Comparison of ENCODE assay signal across 25 cellular contexts in the genomic region with DNA sequence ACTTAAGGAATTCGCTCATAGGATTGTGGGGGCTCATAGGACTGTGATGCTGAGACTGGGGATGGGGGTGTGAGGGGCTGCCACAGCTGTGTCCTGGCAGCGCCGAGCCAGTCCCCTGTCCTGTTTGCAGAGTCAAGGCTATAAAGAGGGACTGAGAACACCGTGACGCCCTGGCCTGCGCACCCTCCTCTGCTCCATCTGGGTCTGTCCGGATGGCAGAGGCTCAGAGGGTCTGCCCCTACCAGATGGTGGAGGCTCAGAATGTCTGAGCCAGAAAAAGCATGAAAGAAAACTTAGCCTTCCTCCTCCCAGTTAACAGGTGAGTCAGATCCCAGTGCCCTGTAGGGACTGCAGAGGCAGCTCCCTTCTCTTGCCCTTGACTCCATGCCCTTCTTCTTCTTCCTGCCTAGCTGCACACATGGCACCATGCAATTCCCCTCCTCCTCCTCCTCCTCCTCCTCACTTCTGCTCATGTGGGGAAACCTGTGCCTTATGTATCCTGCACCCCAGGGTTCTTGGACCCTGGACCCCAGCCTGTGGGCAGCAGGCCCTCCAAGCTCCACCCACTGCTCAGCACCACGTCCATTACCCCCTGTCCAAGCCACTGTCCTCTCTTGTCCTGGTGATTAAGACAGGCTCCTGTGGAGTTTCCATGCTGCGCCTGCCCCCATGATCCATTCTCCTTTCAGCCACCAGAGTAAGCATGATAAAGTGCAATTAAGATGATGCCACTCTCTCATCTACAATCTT.
"Had no signal": no experiment of that assay in that cellular context is flagged by ENCODE, and none has a peak within 500 bp of the region (broad histone marks: within the 10 kb centered on the region; RNA-seq: fewer than 3 reads in every experiment).

No MANE protein-coding gene starts in this region.

- DNase-seq: activated B cell treated with CpG ODN at 0.5 μM for 24 hours; activated CD4-positive, alpha-beta T cell treated with anti-CD3 and anti-CD28 coated beads for 1 hour; activated CD4-positive, alpha-beta T cell treated with anti-CD3 and anti-CD28 coated beads, Interleukin-2, amount 10 ng/mL, durations not matched to agents 24 days and 14 days; activated CD4-positive, alpha-beta T cell treated with anti-CD3 and anti-CD28 coated beads, Interleukin-2, amount 50 U/mL, for 48 hours; activated CD8-positive, alpha-beta memory T cell treated with anti-CD3 and anti-CD28 coated beads, Interleukin-2, amount 10 ng/mL, durations not matched to agents 7 days and 5 days; activated effector memory CD4-positive, alpha-beta T cell treated with anti-CD3 and anti-CD28 coated beads, Interleukin-2, amount 50 U/mL, for 16 hours; activated naive CD4-positive, alpha-beta T cell treated with Interleukin-2 at 50 U/mL for 16 hours; activated naive CD8-positive, alpha-beta T cell treated with anti-CD3 and anti-CD28 coated beads, Interleukin-2, amount 50 U/mL, for 24 hours; activated T-cell treated with anti-CD3 and anti-CD28 coated beads, Interleukin-2, amount 50 U/mL, for 4 hours; amniotic stem cell; brain microvascular endothelial cell; Kasumi-1; NCI-H1436 treated with DMSO at 0.1 percent for 48 hours; NCI-H187; NCI-H2081; NCI-H226; NCI-H526; NCI-H774; NK-92 treated with Interleukin-12 subunit alpha and Interleukin-12 subunit beta, amount 100 ng/mL, for 24 hours; OCI-M1; Peyer's patch; SHP77; T-helper 17 cell; T-helper 9 cell had no signal

- H3K27ac Mint-ChIP-seq: activated B cell treated with CpG ODN at 0.5 μM for 24 hours; activated CD4-positive, alpha-beta T cell treated with anti-CD3 and anti-CD28 coated beads, Interleukin-2, amount 10 ng/mL, durations not matched to agents 24 days and 14 days; activated CD8-positive, alpha-beta memory T cell treated with anti-CD3 and anti-CD28 coated beads, Interleukin-2, amount 10 ng/mL, durations not matched to agents 7 days and 5 days; activated naive CD8-positive, alpha-beta T cell treated with anti-CD3 and anti-CD28 coated beads, Interleukin-2, amount 50 U/mL, for 24 hours; T-helper 17 cell had no signal

- H3K4me1 Mint-ChIP-seq: activated B cell treated with CpG ODN at 0.5 μM for 24 hours; activated CD4-positive, alpha-beta T cell treated with anti-CD3 and anti-CD28 coated beads, Interleukin-2, amount 10 ng/mL, durations not matched to agents 24 days and 14 days; activated CD8-positive, alpha-beta memory T cell treated with anti-CD3 and anti-CD28 coated beads, Interleukin-2, amount 10 ng/mL, durations not matched to agents 7 days and 5 days; activated naive CD8-positive, alpha-beta T cell treated with anti-CD3 and anti-CD28 coated beads, Interleukin-2, amount 50 U/mL, for 24 hours; T-helper 17 cell had no signal

- H3K36me3 Mint-ChIP-seq: activated CD8-positive, alpha-beta memory T cell treated with anti-CD3 and anti-CD28 coated beads, Interleukin-2, amount 10 ng/mL, durations not matched to agents 7 days and 5 days; activated naive CD4-positive, alpha-beta T cell treated with anti-CD3 and anti-CD28 coated beads, Interleukin-2, amount 50 U/mL, for 72 hours had no signal

- H3K27me3 Mint-ChIP-seq: activated CD4-positive, alpha-beta T cell treated with anti-CD3 and anti-CD28 coated beads, Interleukin-2, amount 10 ng/mL, durations not matched to agents 24 days and 14 days; activated CD8-positive, alpha-beta memory T cell treated with anti-CD3 and anti-CD28 coated beads, Interleukin-2, amount 10 ng/mL, durations not matched to agents 7 days and 5 days; activated naive CD8-positive, alpha-beta T cell treated with anti-CD3 and anti-CD28 coated beads, Interleukin-2, amount 50 U/mL, for 24 hours had no signal

- ATAC-seq: activated CD8-positive, alpha-beta memory T cell treated with anti-CD3 and anti-CD28 coated beads, Interleukin-2, amount 10 ng/mL, durations not matched to agents 7 days and 5 days; activated naive CD4-positive, alpha-beta T cell treated with anti-CD3 and anti-CD28 coated beads, Interleukin-2, amount 50 U/mL, for 72 hours; activated naive CD8-positive, alpha-beta T cell treated with anti-CD3 and anti-CD28 coated beads, Interleukin-2, amount 50 U/mL, for 24 hours; activated T-cell treated with anti-CD3 and anti-CD28 coated beads, Interleukin-2, amount 50 U/mL, for 4 hours; T-helper 17 cell had no signal

- H3K4me3 Mint-ChIP-seq: activated B cell treated with CpG ODN at 0.5 μM for 24 hours; activated CD4-positive, alpha-beta T cell treated with anti-CD3 and anti-CD28 coated beads, Interleukin-2, amount 10 ng/mL, durations not matched to agents 24 days and 14 days; activated CD8-positive, alpha-beta memory T cell treated with anti-CD3 and anti-CD28 coated beads, Interleukin-2, amount 10 ng/mL, durations not matched to agents 7 days and 5 days; activated naive CD8-positive, alpha-beta T cell treated with anti-CD3 and anti-CD28 coated beads, Interleukin-2, amount 50 U/mL, for 24 hours; activated T-cell treated with anti-CD3 and anti-CD28 coated beads, Interleukin-2, amount 50 U/mL, for 4 hours; T-helper 17 cell had no signal

- H3K9me3 Mint-ChIP-seq: activated B cell treated with CpG ODN at 0.5 μM for 24 hours; activated CD4-positive, alpha-beta T cell treated with anti-CD3 and anti-CD28 coated beads, Interleukin-2, amount 10 ng/mL, durations not matched to agents 24 days and 14 days; activated naive CD4-positive, alpha-beta T cell treated with anti-CD3 and anti-CD28 coated beads, Interleukin-2, amount 50 U/mL, for 72 hours; activated naive CD8-positive, alpha-beta T cell treated with anti-CD3 and anti-CD28 coated beads, Interleukin-2, amount 50 U/mL, for 24 hours; activated T-cell treated with anti-CD3 and anti-CD28 coated beads, Interleukin-2, amount 50 U/mL, for 4 hours had no signal
